12 cellular contexts compared by ENCODE assay signal in genomic region chrX:40755291-40756249, GRCh38. TPM values are rescaled to one million over a fixed set of nuclear protein-coding genes. Genes with fewer than 3 reads are reported as not detected.
A peak's percentile ranks its signal among the peaks of the same experiment; 100 is the strongest.
DNase-seq lines count a peak whose midpoint lies in the region; ATAC-seq and TF ChIP-seq lines count a peak whose summit lies in the region.
"Had no signal": no experiment of that assay in that cellular context is flagged by ENCODE, and none has a peak within 500 bp of the region (broad histone marks: within the 10 kb centered on the region; RNA-seq: fewer than 3 reads in every experiment).

No MANE protein-coding gene starts in this region.

- H3K27ac ChIP-seq in lung (ENCODE audit: low read depth in 1 of 2, low read length in 1 of 2), result peak overlapping the region; percentile 49 to 66

- TF ChIP-seq CTCF in epithelial cell of esophagus (IDR thresholded peaks at IDR 0.05; ENCODE audit: insufficient read depth, low read depth, low read length, missing control alignments), result no peak
- TF ChIP-seq CTCF in lung (IDR thresholded peaks at IDR 0.05; ENCODE audit: control extremely low read depth, extremely low read depth), result no peak

- 62 to 72% methylated on average over 7 of the region's 7 CpGs for WGBS in lung, 2 donors

- peaks cover 0 to 7% of the 10 kb centered on the region in 2 donors for H3K4me1 ChIP-seq in lung (ENCODE audit: control insufficient read depth in 2 of 2, insufficient read depth in 2 of 2, low read length in 2 of 2)
- H3K4me1 ChIP-seq: Caco-2 had no signal

- H3K27me3 ChIP-seq in lung (ENCODE audit: control insufficient read depth, insufficient read depth), result no peaks in the 10 kb centered on the region

- H3K4me3 ChIP-seq in epithelial cell of esophagus (ENCODE audit: low read length), result no peak overlapping the region
- H3K4me3 ChIP-seq in lung, result no peak overlapping the region

- DNase-seq in NCI-H446 (lab: John Stamatoyannopoulos, UW) (peak; percentile 13 to 61), epithelial cell of esophagus (ENCODE audit: low read depth) (peak; percentile 3), lung (ENCODE audit: low spot score) (no peak), superior temporal gyrus (ENCODE audit: extremely low spot score) (peak; percentile 47), NCI-H69 (lab: John Stamatoyannopoulos, UW) (no peak), ACHN (no peak)
- DNase-seq: activated CD4-positive, alpha-beta T cell treated with anti-CD3 and anti-CD28 coated beads, Interleukin-2, amount 50 U/mL, for 48 hours; Caco-2; kidney glomerular epithelial cell; NCI-H1105 treated with DMSO at 0.1 percent for 48 hours had no signal

- in situ Hi-C loops in ACHN (cut with HindIII; ENCODE audit: low pct_ligation_motif_present, low pct_unique_long_range_greater_than_20kb, low sequenced_read_pairs), result no loop called here

- no peaks in the 10 kb centered on the region for H3K36me3 ChIP-seq in lung (ENCODE audit: control insufficient read depth in 2 of 2, insufficient read depth in 2 of 2, low read length in 2 of 2)

- peaks cover 0 to 3% of the 10 kb centered on the region in 2 donors for H3K9me3 ChIP-seq in lung (ENCODE audit: control insufficient read depth in 2 of 2, insufficient read depth in 1 of 2, low read length in 1 of 2)
- H3K9me3 ChIP-seq: Caco-2 had no signal

- ATAC-seq in lung (ENCODE audit: insufficient read depth, low FRiP score) (no peak), HG03159 (IDR thresholded peaks at IDR 0.05; ENCODE audit: unreplicated experiment) (no peak), GM19324 (IDR thresholded peaks at IDR 0.05; ENCODE audit: low FRiP score, unreplicated experiment) (no peak)

RNA-seq across cellular contexts. Expression of gene MED14, which starts 20.2 kb away (rescaled TPM):
- 10 to 100 TPM; 39.7 to 41.1 TPM for total RNA-seq in lung
- polyA plus RNA-seq in lung, result 10 to 100 TPM in 1 of 2 donors, 1 to 10 TPM in 1; 9.1 to 11.6 TPM

Comparison
In these comparisons a context has a peak if more than half of its experiments do, and no peak if none do; other contexts are left out.
1. DNase-seq: peak in NCI-H446 (2 of 2), epithelial cell of esophagus (single experiment) and superior temporal gyrus (single experiment); none in lung (single experiment), NCI-H69 (single experiment) and ACHN (single experiment).